1 cellular context compared by ENCODE assay signal in genomic region chr3:48064292-48064829, GRCh38.
TF ChIP-seq lines count a peak whose summit lies in the region.

No MANE protein-coding gene starts in this region.

TF ChIP-seq in IMR-90, 13 proteins besides CTCF, POLR2A, EP300 and RAD21 (continued from another document):
- TF ChIP-seq NFE2L2 (IDR thresholded peaks at IDR 0.05; ENCODE audit: low read depth, low read length) (no peak), MXI1 (IDR thresholded peaks at IDR 0.05; ENCODE audit: borderline replicate concordance, low read depth, low read length) (no peak), USF2 (IDR thresholded peaks at IDR 0.05; ENCODE audit: low read depth, low read length) (no peak), CEBPB (IDR thresholded peaks at IDR 0.05; ENCODE audit: low read depth, low read length) (peak; percentile 58), FOS (IDR thresholded peaks at IDR 0.05; ENCODE audit: low read depth, low read length) (no peak), MAFK (IDR thresholded peaks at IDR 0.05; ENCODE audit: low read depth, low read length) (peak; percentile 36; the same call in 1 of the 2 replicates), RCOR1 (IDR thresholded peaks at IDR 0.05; ENCODE audit: insufficient replicate concordance, low read length) (no peak), ELK1 (IDR thresholded peaks at IDR 0.05; ENCODE audit: borderline replicate concordance, low read depth, low read length) (no peak), RFX5 (IDR thresholded peaks at IDR 0.05; ENCODE audit: low read depth, low read length) (no peak)
